In genomic region chr11:88175707-88176066, GRCh38 we compare ENCODE assay signal across 1 cellular context.
TF ChIP-seq lines count a peak whose summit lies in the region.

No MANE protein-coding gene starts in this region.

TF ChIP-seq in SK-N-SH treated with all-trans-retinoic acid at 6 μM for 48 hours, 23 proteins besides CTCF, POLR2A, EP300 and RAD21 (continued from another document):
- TF ChIP-seq CSRNP3 (CRISPR knock-in tag; IDR thresholded peaks at IDR 0.05) (no peak), TCF4 (CRISPR knock-in tag; IDR thresholded peaks at IDR 0.05; ENCODE audit: borderline replicate concordance) (no peak), ARNTL (CRISPR knock-in tag; IDR thresholded peaks at IDR 0.05; ENCODE audit: borderline replicate concordance, low read depth) (no peak), TSHZ2 (CRISPR knock-in tag; IDR thresholded peaks at IDR 0.05) (no peak), PATZ1 (CRISPR knock-in tag; IDR thresholded peaks at IDR 0.05; ENCODE audit: borderline replicate concordance) (no peak), TOX (CRISPR knock-in tag; IDR thresholded peaks at IDR 0.05; ENCODE audit: borderline replicate concordance) (no peak), OSR1 (CRISPR knock-in tag; IDR thresholded peaks at IDR 0.05) (no peak)
